8 cellular contexts compared by ENCODE assay signal in genomic region chr19:47210689-47211316, GRCh38. TPM values are rescaled to one million over a fixed set of nuclear protein-coding genes. Genes with fewer than 3 reads are reported as not detected.
DNase-seq lines count a peak whose midpoint lies in the region; ATAC-seq, FAIRE-seq and TF ChIP-seq lines count a peak whose summit lies in the region.

No MANE protein-coding gene starts in this region.

- peaks cover 12% of the 10 kb centered on the region for H3K36me3 Mint-ChIP-seq in activated naive CD4-positive, alpha-beta T cell treated with anti-CD3 and anti-CD28 coated beads, Interleukin-2, amount 50 U/mL, for 24 hours

- H3K9me3 ChIP-seq in psoas muscle = no peaks in the 10 kb centered on the region

- peak; percentile 85 for ATAC-seq in Right ventricle myocardium superior (ENCODE audit: poor library complexity)
- peak; percentile 81 to 91 (median 88) for ATAC-seq in psoas muscle
- no peak for ATAC-seq in GM21528 (IDR thresholded peaks at IDR 0.05; ENCODE audit: low FRiP score, unreplicated experiment)

- H3K4me3 ChIP-seq in psoas muscle = no peak overlapping the region

- no peak for TF ChIP-seq POLR2A in H54 (IDR thresholded peaks at IDR 0.05; ENCODE audit: low read depth, low read length)

- no peaks in the 10 kb centered on the region for H3K27me3 ChIP-seq in psoas muscle (ENCODE audit: insufficient read depth in 3 of 3, low read length in 2 of 3)

- DNase-seq in EH (ENCODE audit: low read depth) = peak; percentile 85
- peak; percentile 1 for DNase-seq in SKM-1 (lab: John Stamatoyannopoulos, UW; ENCODE audit: unreplicated experiment)
- DNase-seq in Right ventricle myocardium superior = peak; percentile 67
- peak; percentile 71 to 79 for DNase-seq in psoas muscle
- no peak for DNase-seq in H54 (ENCODE audit: insufficient read length, low spot score)

- H3K27me3 Mint-ChIP-seq in activated naive CD4-positive, alpha-beta T cell treated with anti-CD3 and anti-CD28 coated beads, Interleukin-2, amount 50 U/mL, for 24 hours = no peaks in the 10 kb centered on the region

- intact Hi-C loops in Right ventricle myocardium superior (cut with DNase I) = loop anchor here (2.0 kb wide), 1 partner anchor 34 kb away; no protein-coding TSS in a partner anchor
- intact Hi-C loops in psoas muscle (cut with DNase I) = loop anchor here (1.0 kb wide), 2 partner anchors 32 to 36 kb away; no protein-coding TSS in a partner anchor

- peak overlapping the region; percentile 94 for H3K27ac Mint-ChIP-seq in activated naive CD4-positive, alpha-beta T cell treated with anti-CD3 and anti-CD28 coated beads, Interleukin-2, amount 50 U/mL, for 24 hours

- peaks cover 17% of the 10 kb centered on the region for H3K4me1 Mint-ChIP-seq in activated naive CD4-positive, alpha-beta T cell treated with anti-CD3 and anti-CD28 coated beads, Interleukin-2, amount 50 U/mL, for 24 hours

- WGBS in psoas muscle, 3 donors = 34 to 38% (median 35%) methylated on average over 19 of the region's 19 CpGs

- no peaks in the 10 kb centered on the region for H3K4me1 ChIP-seq in psoas muscle

- TF ChIP-seq CTCF in LNCAP (IDR thresholded peaks at IDR 0.05) (peak; percentile 53), psoas muscle (IDR thresholded peaks at IDR 0.05) (peak; percentile 83)

- no peak for FAIRE-seq in H54 (lab: Jason Lieb, UNC)

- peak overlapping the region; percentile 35 for H3K4me3 Mint-ChIP-seq in activated naive CD4-positive, alpha-beta T cell treated with anti-CD3 and anti-CD28 coated beads, Interleukin-2, amount 50 U/mL, for 24 hours

- H3K36me3 ChIP-seq in psoas muscle (ENCODE audit: insufficient read depth in 1 of 2, low read depth in 1 of 2) = peaks cover 0 to 36% of the 10 kb centered on the region in 2 donors

- H3K27ac ChIP-seq in psoas muscle = peak overlapping the region; percentile 3

- no peaks in the 10 kb centered on the region for H3K9me3 Mint-ChIP-seq in activated naive CD4-positive, alpha-beta T cell treated with anti-CD3 and anti-CD28 coated beads, Interleukin-2, amount 50 U/mL, for 24 hours

RNA-seq across cellular contexts. Expression of gene BBC3, which starts 20.2 kb away (rescaled TPM):
- 3.8 TPM for total RNA-seq in Right ventricle myocardium superior
- 10 to 100 TPM in 1 of 4 donors, 1 to 10 TPM in 3; 2.7 to 32.5 (median 4.7) TPM for total RNA-seq in psoas muscle
- 1 to 10 TPM; 2.7 to 6.6 (median 2.9) TPM for polyA plus RNA-seq in psoas muscle

RNA-seq across cellular contexts. Expression of gene CCDC9, which starts 45.5 kb away (rescaled TPM):
- total RNA-seq in Right ventricle myocardium superior (16.3 TPM), psoas muscle (10 to 100 TPM; 16.9 to 28.2 (median 24.2) TPM)
- polyA plus RNA-seq in psoas muscle = 10 to 100 TPM; 18.8 to 28.5 (median 24.0) TPM
